27 cellular contexts compared by ENCODE assay signal in genomic region chr11:99988105-99988907, GRCh38.
A peak's percentile ranks its signal among the peaks of the same experiment; 100 is the strongest.
DNase-seq lines count a peak whose midpoint lies in the region; ATAC-seq and TF ChIP-seq lines count a peak whose summit lies in the region.
"Had no signal": no experiment of that assay in that cellular context is flagged by ENCODE, and none has a peak within 500 bp of the region (broad histone marks: within the 10 kb centered on the region; RNA-seq: fewer than 3 reads in every experiment).

No MANE protein-coding gene starts in this region.

- no peaks in the 10 kb centered on the region for H3K27me3 ChIP-seq in body of pancreas
- H3K27me3 ChIP-seq: testis had no signal

- peaks cover 12% of the 10 kb centered on the region for H3K4me1 ChIP-seq in body of pancreas
- peaks cover 9% of the 10 kb centered on the region for H3K4me1 ChIP-seq in mesodermal cell (ENCODE audit: control insufficient read depth, insufficient read depth, low read length, poor library complexity, severe bottlenecking)
- H3K4me1 ChIP-seq: testis had no signal

- H3K9me3 ChIP-seq in body of pancreas (no peaks in the 10 kb centered on the region), mesodermal cell (ENCODE audit: control insufficient read depth, low read length) (no peaks in the 10 kb centered on the region)
- H3K9me3 ChIP-seq: SK-N-SH, testis had no signal

- no peak overlapping the region for H3K4me3 ChIP-seq in body of pancreas
- no peak overlapping the region for H3K4me3 ChIP-seq in mesodermal cell (ENCODE audit: extremely low read depth, insufficient read depth, low read length, poor library complexity, severe bottlenecking)
- H3K4me3 ChIP-seq: GM12878, testis had no signal

- TF ChIP-seq CTCF in body of pancreas (IDR thresholded peaks at IDR 0.05): no peak

- no peaks in the 10 kb centered on the region for H3K36me3 ChIP-seq in body of pancreas (replicated peaks in 1 of 2; ENCODE audit: insufficient read depth in 1 of 2, low read depth in 2 of 2)
- no peaks in the 10 kb centered on the region for H3K36me3 ChIP-seq in mesodermal cell (ENCODE audit: control insufficient read depth, insufficient read depth, low read length)

- ATAC-seq in body of pancreas (peak; percentile 40), HG02571 (IDR thresholded peaks at IDR 0.05; ENCODE audit: unreplicated experiment) (no peak), HG03139 (IDR thresholded peaks at IDR 0.05; ENCODE audit: unreplicated experiment) (no peak)
- ATAC-seq: CD8-positive, alpha-beta T cell; GM12878; HepG2; left colon; natural killer cell treated with Interleukin-12 subunit alpha and Interleukin-12 subunit beta and Interleukin-15 and Interleukin-18, amount 100 ng/mL, for 72 hours; stimulated activated effector memory CD8-positive, alpha-beta T cell treated with anti-CD3 and anti-CD28 coated beads, Interleukin-12 subunit alpha, Interleukin-12 subunit beta, amount 100 ng/mL, for 72 hours had no signal

- H3K27ac ChIP-seq in body of pancreas (peak overlapping the region in 1 of 4 donors; percentile 6), mesodermal cell (ENCODE audit: low read depth, low read length, severe bottlenecking) (peak overlapping the region; percentile 26)
- H3K27ac ChIP-seq: HL-60, testis, VCaP had no signal

- intact Hi-C loops in body of pancreas (cut with DNase I): no loop called here

- 41 to 43% methylated on average over 3 of the region's 3 CpGs for WGBS in body of pancreas, 2 donors
- WGBS in mesodermal cell (ENCODE audit: insufficient coverage in 2 of 2), 2 experiments: 79 to 100% methylated on average over 1 to 2 of the region's 3 CpGs

- TF ChIP-seq POLR2A in body of pancreas (IDR thresholded peaks at IDR 0.05): no peak

- DNase-seq in M059J (ENCODE audit: low read depth) (peak; percentile 55), body of pancreas (peak in 2 of 4 donors; percentile 7 to 16), smooth muscle cell of the brain vasculature (ENCODE audit: low read depth, low spot score) (peak; percentile 1), DMS153 treated with DMSO at 0.1 percent for 48 hours (lab: John Stamatoyannopoulos, UW; ENCODE audit: unreplicated experiment) (no peak)
- DNase-seq: activated CD4-positive, alpha-beta T cell treated with anti-CD3 and anti-CD28 coated beads, Interleukin-2, amount 10 ng/mL, durations not matched to agents 24 days and 14 days; activated naive CD4-positive, alpha-beta T cell treated with anti-CD3 and anti-CD28 coated beads, Interleukin-2, amount 50 U/mL, for 16 hours; AML-193; aorta; CD8-positive, alpha-beta T cell; DMS79 treated with DMSO at 0.1 percent for 48 hours; left colon; MM.1S; NCI-H1436 treated with DMSO at 0.1 percent for 48 hours; NCI-H2171 treated with DMSO at 0.1 percent for 48 hours; NCI-H526; SK-N-SH; stimulated activated CD4-positive, alpha-beta T cell treated with anti-CD3 and anti-CD28 coated beads, Interleukin-2, amount 100 ng/mL, for 24 hours; testis had no signal
